ENCODE assay signal across 16 cellular contexts in genomic region chr2:64639691-64640090, GRCh38. TPM values are rescaled to one million over a fixed set of nuclear protein-coding genes. Genes with fewer than 3 reads are reported as not detected.
DNase-seq lines count a peak whose midpoint lies in the region; ATAC-seq and TF ChIP-seq lines count a peak whose summit lies in the region.
"Had no signal": no experiment of that assay in that cellular context is flagged by ENCODE, and none has a peak within 500 bp of the region (broad histone marks: within the 10 kb centered on the region; RNA-seq: fewer than 3 reads in every experiment).

No MANE protein-coding gene starts in this region.

- no peak overlapping the region for H3K4me3 Mint-ChIP-seq in glutamatergic neuron (ENCODE audit: unreplicated experiment)
- H3K4me3 Mint-ChIP-seq in stimulated activated naive B cell treated with anti-CD40 and anti-IgM and Interleukin-4, amounts not matched to agents 10 μg/mL and 1 μg/mL and 100 μg/mL, for 72 hours = no peak overlapping the region
- H3K4me3 Mint-ChIP-seq: activated CD4-positive, alpha-beta T cell treated with anti-CD3 and anti-CD28 coated beads, Interleukin-2, amount 10 ng/mL, durations not matched to agents 7 days and 5 days; T-helper 2 cell treated with Interferon-gamma antibody and Interleukin-4, amounts not matched to agents 5 μg/mL and 100 μg/mL, for 36 hours had no signal

- H3K27me3 ChIP-seq in HL-60 (ENCODE audit: insufficient read depth, poor library complexity, severe bottlenecking) = no peaks in the 10 kb centered on the region
- H3K27me3 ChIP-seq: dorsolateral prefrontal cortex had no signal

- peak overlapping the region; percentile 83 for H3K27ac Mint-ChIP-seq in glutamatergic neuron (ENCODE audit: unreplicated experiment)
- peak overlapping the region; percentile 78 for H3K27ac Mint-ChIP-seq in stimulated activated naive B cell treated with anti-CD40 and anti-IgM and Interleukin-4, amounts not matched to agents 10 μg/mL and 1 μg/mL and 100 μg/mL, for 72 hours
- H3K27ac Mint-ChIP-seq: activated CD4-positive, alpha-beta T cell treated with anti-CD3 and anti-CD28 coated beads, Interleukin-2, amount 10 ng/mL, durations not matched to agents 7 days and 5 days had no signal

- no peak for DNase-seq in HL-60 (ENCODE audit: low read depth in 1 of 2, low spot score in 1 of 2)
- no peak for DNase-seq in SK-N-MC (ENCODE audit: low read depth, low spot score)
- DNase-seq in glutamatergic neuron = no peak
- no peak for DNase-seq in stimulated activated naive B cell treated with anti-CD40 and anti-IgM and Interleukin-4, amounts not matched to agents 10 μg/mL and 1 μg/mL and 100 μg/mL, for 72 hours
- no peak for DNase-seq in putamen (ENCODE audit: low spot score)
- DNase-seq in cardiac septum (ENCODE audit: low spot score) = no peak
- no peak for DNase-seq in NCI-H2196 treated with DMSO at 0.1 percent for 48 hours (lab: John Stamatoyannopoulos, UW; ENCODE audit: unreplicated experiment)
- DNase-seq: activated CD4-positive, alpha-beta T cell treated with anti-CD3 and anti-CD28 coated beads, Interleukin-2, amount 10 ng/mL, durations not matched to agents 7 days and 5 days; dorsolateral prefrontal cortex; KBM-7; NCI-H1436 treated with DMSO at 0.1 percent for 48 hours; NCI-H526 treated with DMSO at 0.1 percent for 48 hours; stimulated activated CD4-positive, alpha-beta T cell treated with anti-CD3 and anti-CD28 coated beads, Interleukin-2, amount 100 ng/mL, for 24 hours; stimulated activated CD8-positive, alpha-beta memory T cell treated with anti-CD3 and anti-CD28 coated beads, Interleukin-4, amount 100 ng/mL, for 48 hours had no signal

- H3K9ac ChIP-seq in SK-N-MC (ENCODE audit: insufficient read length) = peak overlapping the region; percentile 47

- no peaks in the 10 kb centered on the region for H3K9me3 ChIP-seq in SK-N-MC (ENCODE audit: low read depth, low read length)

- TF ChIP-seq CTCF in HL-60 (IDR thresholded peaks at IDR 0.05; ENCODE audit: insufficient read depth, low read length) (no peak), glutamatergic neuron (IDR thresholded peaks at IDR 0.05; ENCODE audit: partially characterized antibody, unreplicated experiment) (no peak)

- ATAC-seq in stimulated activated naive B cell treated with anti-CD40 and anti-IgM and Interleukin-4, amounts not matched to agents 10 μg/mL and 1 μg/mL and 100 μg/mL, for 72 hours (replicated peaks) = no peak

- H3K4me3 ChIP-seq in HL-60 (replicated peaks; ENCODE audit: insufficient read depth, low read length) (no peak overlapping the region), SK-N-MC (0 out of 2 replicates have a peak overlapping the region, but pooled peaks have one; percentile 13)
- H3K4me3 ChIP-seq: dorsolateral prefrontal cortex had no signal

- H3K27ac ChIP-seq in HL-60 (replicated peaks) = peak overlapping the region; percentile 91
- peak overlapping the region; percentile 54 for H3K27ac ChIP-seq in SK-N-MC
- H3K27ac ChIP-seq: C4-2B had no signal

- H3K36me3 Mint-ChIP-seq in glutamatergic neuron (ENCODE audit: unreplicated experiment) = no peaks in the 10 kb centered on the region
- peaks cover 5 to 23% of the 10 kb centered on the region in 2 donors for H3K36me3 Mint-ChIP-seq in stimulated activated naive B cell treated with anti-CD40 and anti-IgM and Interleukin-4, amounts not matched to agents 10 μg/mL and 1 μg/mL and 100 μg/mL, for 72 hours

- peaks cover 2% of the 10 kb centered on the region for H3K27me3 Mint-ChIP-seq in glutamatergic neuron (ENCODE audit: unreplicated experiment)
- no peaks in the 10 kb centered on the region for H3K27me3 Mint-ChIP-seq in stimulated activated naive B cell treated with anti-CD40 and anti-IgM and Interleukin-4, amounts not matched to agents 10 μg/mL and 1 μg/mL and 100 μg/mL, for 72 hours
- H3K27me3 Mint-ChIP-seq: activated CD4-positive, alpha-beta T cell treated with anti-CD3 and anti-CD28 coated beads, Interleukin-2, amount 10 ng/mL, durations not matched to agents 7 days and 5 days had no signal

- peaks cover 65% of the 10 kb centered on the region for H3K4me1 Mint-ChIP-seq in glutamatergic neuron (ENCODE audit: low read depth, unreplicated experiment)
- H3K4me1 Mint-ChIP-seq in stimulated activated naive B cell treated with anti-CD40 and anti-IgM and Interleukin-4, amounts not matched to agents 10 μg/mL and 1 μg/mL and 100 μg/mL, for 72 hours = peaks cover 74 to 89% of the 10 kb centered on the region in 2 donors

- peaks cover 5% of the 10 kb centered on the region for H3K9me3 Mint-ChIP-seq in glutamatergic neuron (ENCODE audit: unreplicated experiment)
- H3K9me3 Mint-ChIP-seq in stimulated activated naive B cell treated with anti-CD40 and anti-IgM and Interleukin-4, amounts not matched to agents 10 μg/mL and 1 μg/mL and 100 μg/mL, for 72 hours = no peaks in the 10 kb centered on the region
- H3K9me3 Mint-ChIP-seq: activated CD4-positive, alpha-beta T cell treated with anti-CD3 and anti-CD28 coated beads, Interleukin-2, amount 10 ng/mL, durations not matched to agents 7 days and 5 days; T-helper 2 cell treated with Interferon-gamma antibody and Interleukin-4, amounts not matched to agents 5 μg/mL and 100 μg/mL, for 36 hours had no signal

- intact Hi-C loops in cardiac septum (cut with DNase I) = loop anchor here (10.0 kb wide), 1 partner anchor 355 kb away; no protein-coding TSS in a partner anchor

- peaks cover 10% of the 10 kb centered on the region for H3K36me3 ChIP-seq in SK-N-MC (ENCODE audit: insufficient read depth, low read length)

RNA-seq across cellular contexts. Expression of gene SERTAD2, which starts 14.0 kb away (rescaled TPM):
- 15.7 TPM for total RNA-seq in glutamatergic neuron (ENCODE audit: unreplicated experiment)
- total RNA-seq in cardiac septum = 22.8 TPM
